19 cellular contexts compared by ENCODE assay signal in genomic region chr7:112150823-112151641, GRCh38. TPM values are rescaled to one million over a fixed set of nuclear protein-coding genes. Genes with fewer than 3 reads are reported as not detected.
A peak's percentile ranks its signal among the peaks of the same experiment; 100 is the strongest.
DNase-seq lines count a peak whose midpoint lies in the region; ATAC-seq and TF ChIP-seq lines count a peak whose summit lies in the region.
"Had no signal": no experiment of that assay in that cellular context is flagged by ENCODE, and none has a peak within 500 bp of the region (broad histone marks: within the 10 kb centered on the region; RNA-seq: fewer than 3 reads in every experiment).

No MANE protein-coding gene starts in this region.

- H3K79me1 ChIP-seq in mesenchymal stem cell (replicated peaks; ENCODE audit: low read length, poor library complexity, severe bottlenecking), result peaks cover 21% of the 10 kb centered on the region

- H2BK5ac ChIP-seq in mesenchymal stem cell (ENCODE audit: low read depth, low read length, poor library complexity, severe bottlenecking), result no peak overlapping the region

- no peak overlapping the region for H3K18ac ChIP-seq in mesenchymal stem cell (ENCODE audit: low read depth in 1 of 2, low read length in 2 of 2)

- no peak overlapping the region for H3K14ac ChIP-seq in mesenchymal stem cell (ENCODE audit: low read length in 2 of 2)

- no peaks in the 10 kb centered on the region for H3K4me1 ChIP-seq in mesenchymal stem cell (ENCODE audit: control insufficient read depth, insufficient read depth, low read depth, low read length)
- H3K4me1 ChIP-seq: parathyroid adenoma, testis had no signal

- H4K91ac ChIP-seq in mesenchymal stem cell (ENCODE audit: low read length), result no peak overlapping the region

- H3K9me3 ChIP-seq in mesenchymal stem cell (ENCODE audit: control insufficient read depth, low read length), result no peaks in the 10 kb centered on the region
- H3K9me3 ChIP-seq: testis had no signal

- no peaks in the 10 kb centered on the region for H3K36me3 ChIP-seq in mesenchymal stem cell (ENCODE audit: control insufficient read depth in 1 of 2, insufficient read depth in 2 of 2, low read depth in 1 of 2, low read length in 2 of 2)

- TF ChIP-seq CTCF in omental fat pad (IDR thresholded peaks at IDR 0.05), result no peak

- H3K27ac ChIP-seq in angular gyrus (ENCODE audit: low read depth, low read length) (peak overlapping the region; percentile 74), mesenchymal stem cell (ENCODE audit: low read length, poor library complexity, severe bottlenecking) (no peak overlapping the region)
- H3K27ac ChIP-seq: parathyroid adenoma, testis had no signal

- no peak overlapping the region for H4K8ac ChIP-seq in mesenchymal stem cell (ENCODE audit: low read length)

- DNase-seq in ELR (ENCODE audit: low read depth), result peak; percentile 49
- peak; percentile 78 for DNase-seq in M059J (ENCODE audit: low read depth)
- peak; percentile 22 for DNase-seq in mesenchymal stem cell
- DNase-seq in omental fat pad (ENCODE audit: low spot score), result no peak
- DNase-seq in cerebellar cortex (ENCODE audit: low spot score), result no peak
- DNase-seq: activated CD4-positive, CD25-positive, alpha-beta regulatory T cell treated with anti-CD3 and anti-CD28 coated beads, Interleukin-2, amount 50 U/mL, for 72 hours; activated CD8-positive, alpha-beta memory T cell treated with anti-CD3 and anti-CD28 coated beads, Interleukin-2, amount 10 ng/mL, durations not matched to agents 7 days and 5 days; amniotic stem cell; H7; KBM-7; naive B cell; NCI-H2171 treated with DMSO at 0.1 percent for 48 hours; stimulated activated CD4-positive, alpha-beta T cell treated with anti-CD3 and anti-CD28 coated beads, Interleukin-2, amount 100 ng/mL, for 48 hours; T-helper 2 cell; testis had no signal

- H2AFZ ChIP-seq in mesenchymal stem cell (ENCODE audit: low read depth, low read length), result no peak overlapping the region
- H2AFZ ChIP-seq: parathyroid adenoma had no signal

- no peak overlapping the region for H3K4ac ChIP-seq in mesenchymal stem cell (ENCODE audit: low read depth in 1 of 2, low read length in 2 of 2)

- no peak overlapping the region for H3K4me3 ChIP-seq in mesenchymal stem cell (ENCODE audit: insufficient read depth in 1 of 2, low read depth in 1 of 2, low read length in 2 of 2)
- H3K4me3 ChIP-seq: testis had no signal

- no peak overlapping the region for H3K4me2 ChIP-seq in mesenchymal stem cell (ENCODE audit: low read length, poor library complexity, severe bottlenecking)

- no peak overlapping the region for H3K9ac ChIP-seq in mesenchymal stem cell (ENCODE audit: low read length)
- H3K9ac ChIP-seq: parathyroid adenoma had no signal

- H2BK12ac ChIP-seq in mesenchymal stem cell (ENCODE audit: low read length in 2 of 2), result no peak overlapping the region

- H3K27me3 ChIP-seq in mesenchymal stem cell (ENCODE audit: control insufficient read depth in 1 of 2, insufficient read depth in 1 of 2, low read length in 2 of 2), result no peaks in the 10 kb centered on the region
- H3K27me3 ChIP-seq: testis had no signal

- 71% methylated on average over 4 of the region's 5 CpGs for WGBS in mesenchymal stem cell

- H2BK120ac ChIP-seq in mesenchymal stem cell (ENCODE audit: low read depth, low read length), result no peak overlapping the region

- no peak overlapping the region for H3K23ac ChIP-seq in mesenchymal stem cell (ENCODE audit: low read length in 2 of 2)

- ATAC-seq in omental fat pad (ENCODE audit: low FRiP score) (no peak), HG02623 (IDR thresholded peaks at IDR 0.05; ENCODE audit: unreplicated experiment) (no peak)
- ATAC-seq: activated CD8-positive, alpha-beta memory T cell treated with anti-CD3 and anti-CD28 coated beads, Interleukin-2, amount 10 ng/mL, durations not matched to agents 7 days and 5 days; Right ventricle myocardium inferior had no signal

- no peak overlapping the region for H2AK5ac ChIP-seq in mesenchymal stem cell (ENCODE audit: low read length, severe bottlenecking)

- H2BK15ac ChIP-seq in mesenchymal stem cell (ENCODE audit: low read depth, poor library complexity, severe bottlenecking), result no peak overlapping the region

RNA-seq across cellular contexts. Expression of gene DOCK4, which starts 55.2 kb away (rescaled TPM):
- 5.0 and 7.7 TPM in 2 replicates for total RNA-seq in M059J (2014; rRNA removed; shearing (Covaris generic))
- polyA plus RNA-seq in mesenchymal stem cell (2013, experiment 1 of 2), result 7.2 TPM
- polyA plus RNA-seq in mesenchymal stem cell (2013, experiment 2 of 2), result 5.7 TPM
- total RNA-seq in omental fat pad, result 10 to 100 TPM; 47.5 to 86.9 (median 59.7) TPM

RNA-seq across cellular contexts. Expression of gene ZNF277, which starts 55.5 kb away (rescaled TPM):
- total RNA-seq in M059J (2014; rRNA removed; shearing (Covaris generic)), result 17.6 and 20.6 TPM in 2 replicates
- 26.1 TPM for polyA plus RNA-seq in mesenchymal stem cell (2013, experiment 1 of 2)
- 27.1 TPM for polyA plus RNA-seq in mesenchymal stem cell (2013, experiment 2 of 2)
- total RNA-seq in omental fat pad, result 10 to 100 TPM; 15.9 to 24.9 (median 19.3) TPM

Comparison
In these comparisons a context has a peak if more than half of its experiments do, and no peak if none do; other contexts are left out.
1. DNase-seq: peak in ELR (single experiment), M059J (single experiment) and mesenchymal stem cell (single experiment); none in omental fat pad (single experiment) and cerebellar cortex (single experiment).